Comparison of ENCODE assay signal across 8 cellular contexts in genomic region chr2:73385486-73386341, GRCh38. TPM values are rescaled to one million over a fixed set of nuclear protein-coding genes. Genes with fewer than 3 reads are reported as not detected.
DNase-seq lines count a peak whose midpoint lies in the region; TF ChIP-seq lines count a peak whose summit lies in the region.

Gene ALMS1, plus strand, starts transcription at chr2:73385836. Its CDS starts 33 bp downstream, at chr2:73385869.

- DNase-seq in GDM1 (lab: John Stamatoyannopoulos, UW) (peak; percentile 89), HAP-1 (ENCODE audit: low spot score in 2 of 2) (peak; percentile 85 to 90), MG63 (peak; percentile 88), SHP77 (lab: John Stamatoyannopoulos, UW) (peak; percentile 83 to 95), fibroblast of the conjunctiva (ENCODE audit: low read depth) (peak; percentile 83), nephron progenitor cell (peak; percentile 86)
- peak; percentile 88 for DNase-seq in activated effector memory CD4-positive, alpha-beta T cell treated with Interleukin-2 at 50 U/mL for 16 hours

- no peaks in the 10 kb centered on the region for H3K36me3 ChIP-seq in HAP-1 (replicated peaks)
- H3K36me3 ChIP-seq in MG63 = no peaks in the 10 kb centered on the region

- H3K27ac Mint-ChIP-seq in nephron progenitor cell = peak within 1 kb of the TSS; percentile 96
- H3K27ac Mint-ChIP-seq in stimulated activated naive CD8-positive, alpha-beta T cell treated with anti-CD3 and anti-CD28 coated beads, Interleukin-15, Interleukin-2, amounts not matched to agents 100 ng/mL and 50 ng/mL, for 24 hours = peak within 1 kb of the TSS; percentile 93

- H3K4me3 Mint-ChIP-seq in nephron progenitor cell = peak within 1 kb of the TSS; percentile 97
- H3K4me3 Mint-ChIP-seq in stimulated activated naive CD8-positive, alpha-beta T cell treated with anti-CD3 and anti-CD28 coated beads, Interleukin-15, Interleukin-2, amounts not matched to agents 100 ng/mL and 50 ng/mL, for 24 hours = peak within 1 kb of the TSS; percentile 93

- H3K4me3 ChIP-seq in HAP-1 (peak within 1 kb of the TSS; percentile 83), MG63 (peak within 1 kb of the TSS; percentile 97)

- H3K27me3 Mint-ChIP-seq in nephron progenitor cell (ENCODE audit: low read depth, poor library complexity) = peaks cover 43% of the 10 kb centered on the region
- H3K27me3 Mint-ChIP-seq in stimulated activated naive CD8-positive, alpha-beta T cell treated with anti-CD3 and anti-CD28 coated beads, Interleukin-15, Interleukin-2, amounts not matched to agents 100 ng/mL and 50 ng/mL, for 24 hours = no peaks in the 10 kb centered on the region

- peaks cover 25% of the 10 kb centered on the region for H3K4me1 Mint-ChIP-seq in nephron progenitor cell
- H3K4me1 Mint-ChIP-seq in stimulated activated naive CD8-positive, alpha-beta T cell treated with anti-CD3 and anti-CD28 coated beads, Interleukin-15, Interleukin-2, amounts not matched to agents 100 ng/mL and 50 ng/mL, for 24 hours (ENCODE audit: low read depth) = peaks cover 32% of the 10 kb centered on the region

- peaks cover 13% of the 10 kb centered on the region for H3K27me3 ChIP-seq in HAP-1 (ENCODE audit: low read depth)
- peaks cover 8% of the 10 kb centered on the region for H3K27me3 ChIP-seq in MG63

- peaks cover 3% of the 10 kb centered on the region; the same call in 1 of the 2 replicates for H3K4me1 ChIP-seq in HAP-1

- in situ Hi-C loops in HAP-1 (cut with MboI; ENCODE audit: low sequenced_read_pairs) = no loop called here

- no peaks in the 10 kb centered on the region for H3K9me3 Mint-ChIP-seq in nephron progenitor cell
- no peaks in the 10 kb centered on the region for H3K9me3 Mint-ChIP-seq in stimulated activated naive CD8-positive, alpha-beta T cell treated with anti-CD3 and anti-CD28 coated beads, Interleukin-15, Interleukin-2, amounts not matched to agents 100 ng/mL and 50 ng/mL, for 24 hours

- peaks cover 33% of the 10 kb centered on the region for H3K36me3 Mint-ChIP-seq in nephron progenitor cell (ENCODE audit: low read depth)
- H3K36me3 Mint-ChIP-seq in stimulated activated naive CD8-positive, alpha-beta T cell treated with anti-CD3 and anti-CD28 coated beads, Interleukin-15, Interleukin-2, amounts not matched to agents 100 ng/mL and 50 ng/mL, for 24 hours (ENCODE audit: low read depth) = peaks cover 17% of the 10 kb centered on the region

- no peak for TF ChIP-seq CTCF in nephron progenitor cell (IDR thresholded peaks at IDR 0.05)

- H3K9me3 ChIP-seq in HAP-1 (no peaks in the 10 kb centered on the region), MG63 (no peaks in the 10 kb centered on the region)

RNA-seq across cellular contexts. Expression of gene ALMS1, which starts in this region (rescaled TPM):
- 7.1 and 10.8 TPM in 2 replicates for total RNA-seq in MG63 (2014; rRNA removed; shearing (Covaris generic); ENCODE audit: low replicate concordance)

Comparison
In these comparisons a context has a peak if more than half of its experiments do, and no peak if none do; other contexts are left out.
1. Peak in every context shown above with its lines: DNase-seq and H3K4me3 ChIP-seq.